In genomic region chr14:93333631-93334095, GRCh38 we compare ENCODE assay signal across 8 cellular contexts. TPM values are rescaled to one million over a fixed set of nuclear protein-coding genes. Genes with fewer than 3 reads are reported as not detected.
DNase-seq lines count a peak whose midpoint lies in the region; ATAC-seq and TF ChIP-seq lines count a peak whose summit lies in the region.

No MANE protein-coding gene starts in this region.

- no peak for TF ChIP-seq CTCF in omental fat pad (IDR thresholded peaks at IDR 0.05)

- H3K4me1 Mint-ChIP-seq in activated CD4-positive, alpha-beta memory T cell treated with anti-CD3 and anti-CD28 coated beads for 36 hours (ENCODE audit: low read depth) = peaks cover 40% of the 10 kb centered on the region
- H3K4me1 Mint-ChIP-seq in stimulated activated memory B cell treated with anti-CD40 and anti-IgM and Interleukin-4, amounts not matched to agents 10 μg/mL and 1 μg/mL and 100 μg/mL, for 72 hours = peaks cover 47% of the 10 kb centered on the region

- peak; percentile 31 for DNase-seq in NCI-H1105 treated with DMSO at 0.1 percent for 48 hours (lab: John Stamatoyannopoulos, UW)
- no peak for DNase-seq in NCI-H1105 (lab: John Stamatoyannopoulos, UW)
- no peak for DNase-seq in activated CD4-positive, alpha-beta memory T cell treated with anti-CD3 and anti-CD28 coated beads for 36 hours
- no peak for DNase-seq in iPS DF 6.9 (ENCODE audit: low read depth, low spot score)
- no peak for DNase-seq in mucosa of gallbladder (ENCODE audit: low spot score)
- DNase-seq in NCI-H345 treated with DMSO at 0.1 percent for 48 hours (lab: John Stamatoyannopoulos, UW; ENCODE audit: unreplicated experiment) = no peak
- DNase-seq in omental fat pad (ENCODE audit: low spot score) = no peak

- H3K9me3 Mint-ChIP-seq in activated CD4-positive, alpha-beta memory T cell treated with anti-CD3 and anti-CD28 coated beads for 36 hours = peaks cover 5% of the 10 kb centered on the region
- H3K9me3 Mint-ChIP-seq in stimulated activated memory B cell treated with anti-CD40 and anti-IgM and Interleukin-4, amounts not matched to agents 10 μg/mL and 1 μg/mL and 100 μg/mL, for 72 hours = no peaks in the 10 kb centered on the region

- POLR2A ChIA-PET in activated CD4-positive, alpha-beta memory T cell treated with anti-CD3 and anti-CD28 coated beads for 36 hours (lab: Charles Lee) = no interaction called here

- H3K4me1 ChIP-seq in iPS DF 6.9 (ENCODE audit: control insufficient read depth, insufficient read depth, low read length) = no peaks in the 10 kb centered on the region

- H3K27me3 ChIP-seq in iPS DF 6.9 (ENCODE audit: control insufficient read depth, insufficient read depth, low read length) = no peaks in the 10 kb centered on the region

- peak overlapping the region; percentile 83 for H3K27ac Mint-ChIP-seq in activated CD4-positive, alpha-beta memory T cell treated with anti-CD3 and anti-CD28 coated beads for 36 hours
- peak overlapping the region; percentile 91 for H3K27ac Mint-ChIP-seq in stimulated activated memory B cell treated with anti-CD40 and anti-IgM and Interleukin-4, amounts not matched to agents 10 μg/mL and 1 μg/mL and 100 μg/mL, for 72 hours

- no peaks in the 10 kb centered on the region for H3K27me3 Mint-ChIP-seq in activated CD4-positive, alpha-beta memory T cell treated with anti-CD3 and anti-CD28 coated beads for 36 hours
- H3K27me3 Mint-ChIP-seq in stimulated activated memory B cell treated with anti-CD40 and anti-IgM and Interleukin-4, amounts not matched to agents 10 μg/mL and 1 μg/mL and 100 μg/mL, for 72 hours = no peaks in the 10 kb centered on the region

- no peaks in the 10 kb centered on the region; the same call in 1 of the 2 replicates for H3K9me3 ChIP-seq in iPS DF 6.9 (ENCODE audit: control insufficient read depth, insufficient read depth, low read length)

- intact Hi-C loops in activated CD4-positive, alpha-beta memory T cell treated with anti-CD3 and anti-CD28 coated beads for 36 hours (cut with micrococcal nuclease) = loop anchor here (2.0 to 10.0 kb wide), 3 partner anchors 127 to 841 kb away; partner anchors contain the start of genes GON7, ITPK1, PPP4R4 and UBR7

- ATAC-seq in stimulated activated memory B cell treated with anti-CD40 and anti-IgM and Interleukin-4, amounts not matched to agents 10 μg/mL and 1 μg/mL and 100 μg/mL, for 72 hours = no peak
- ATAC-seq in omental fat pad (ENCODE audit: low FRiP score) = no peak

- H3K36me3 ChIP-seq in iPS DF 6.9 (ENCODE audit: control insufficient read depth, insufficient read depth, low read length) = no peaks in the 10 kb centered on the region

- H3K4me3 Mint-ChIP-seq in activated CD4-positive, alpha-beta memory T cell treated with anti-CD3 and anti-CD28 coated beads for 36 hours = peak overlapping the region; percentile 83
- H3K4me3 Mint-ChIP-seq in stimulated activated memory B cell treated with anti-CD40 and anti-IgM and Interleukin-4, amounts not matched to agents 10 μg/mL and 1 μg/mL and 100 μg/mL, for 72 hours = peak overlapping the region; percentile 87

- H3K36me3 Mint-ChIP-seq in activated CD4-positive, alpha-beta memory T cell treated with anti-CD3 and anti-CD28 coated beads for 36 hours = no peaks in the 10 kb centered on the region
- no peaks in the 10 kb centered on the region for H3K36me3 Mint-ChIP-seq in stimulated activated memory B cell treated with anti-CD40 and anti-IgM and Interleukin-4, amounts not matched to agents 10 μg/mL and 1 μg/mL and 100 μg/mL, for 72 hours

- no peak overlapping the region for H3K27ac ChIP-seq in iPS DF 6.9 (ENCODE audit: low read length)

- no CpG with 5 or more reads among the region's 7 CpGs for WGBS in iPS DF 6.9 (ENCODE audit: insufficient coverage, insufficient read length)

- CTCF ChIA-PET in activated CD4-positive, alpha-beta memory T cell treated with anti-CD3 and anti-CD28 coated beads for 36 hours (lab: Charles Lee) = no interaction called here

- H3K4me3 ChIP-seq in iPS DF 6.9 (ENCODE audit: low read length) = peak overlapping the region; percentile 80; the same call in 1 of the 2 replicates

RNA-seq across cellular contexts. Expression of gene BTBD7, which starts 0.8 kb away (rescaled TPM):
- total RNA-seq in activated CD4-positive, alpha-beta memory T cell treated with anti-CD3 and anti-CD28 coated beads for 36 hours = 1 to 10 TPM; 7.7 to 9.9 TPM
- total RNA-seq in mucosa of gallbladder (45.1 TPM), omental fat pad (10 to 100 TPM; 20.5 to 34.0 (median 25.7) TPM)

RNA-seq across cellular contexts. Expression of gene COX8C, which starts 13.3 kb away (rescaled TPM):
- total RNA-seq in activated CD4-positive, alpha-beta memory T cell treated with anti-CD3 and anti-CD28 coated beads for 36 hours = not detected
- 0.43 TPM for total RNA-seq in mucosa of gallbladder
- total RNA-seq in omental fat pad = not detected
